Comparison of ENCODE assay signal across 8 cellular contexts in the genomic region with DNA sequence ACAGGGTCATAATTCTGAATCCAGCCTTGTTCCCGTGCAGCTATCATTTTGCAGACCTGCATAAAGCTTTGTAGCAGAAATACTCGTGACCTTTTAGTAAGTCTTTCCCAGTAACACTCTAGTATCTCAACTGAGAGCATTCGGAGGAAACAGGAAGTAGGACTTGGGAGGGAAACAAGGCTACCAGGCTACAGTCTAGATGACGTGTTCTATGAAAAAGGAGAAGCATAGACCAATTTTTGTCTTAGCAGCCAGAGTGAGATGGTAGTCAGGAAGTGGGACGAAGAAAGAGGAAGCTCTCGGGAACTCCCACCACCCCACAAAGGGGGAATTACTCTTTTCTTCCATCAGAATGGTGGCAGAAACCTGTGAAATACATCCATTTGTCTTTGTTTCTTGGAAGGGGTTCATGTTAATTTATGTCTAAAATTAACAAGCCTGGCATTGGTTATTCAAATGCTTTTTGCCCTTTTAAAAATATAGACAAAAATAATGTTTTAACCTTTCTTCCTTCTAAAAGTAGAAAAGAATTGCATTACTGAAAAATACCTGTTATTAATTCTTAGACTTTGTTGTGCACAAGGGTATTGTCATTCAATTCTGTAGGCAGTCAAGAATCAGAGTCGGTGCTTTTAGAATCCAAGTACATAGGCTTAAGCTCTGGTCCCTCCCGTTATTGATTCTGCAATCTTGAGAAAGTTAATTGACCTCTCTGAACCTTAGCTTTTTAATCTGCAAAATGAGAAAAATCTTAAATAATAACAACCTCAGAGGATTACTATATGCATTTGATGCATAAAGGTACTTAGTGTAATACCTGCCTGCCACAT. TPM values are rescaled to one million over a fixed set of nuclear protein-coding genes. Genes with fewer than 3 reads are reported as not detected.
DNase-seq lines count a peak whose midpoint lies in the region; ATAC-seq, FAIRE-seq and TF ChIP-seq lines count a peak whose summit lies in the region.

No MANE protein-coding gene starts in this region.

- H2AFZ ChIP-seq in Karpas-422 (ENCODE audit: low read length) (peak overlapping the region; percentile 17; the same call in 1 of the 2 replicates), endothelial cell of umbilical vein (ENCODE audit: low read depth, low read length) (peak overlapping the region; percentile 98)

- no peaks in the 10 kb centered on the region for H3K9me1 ChIP-seq in endothelial cell of umbilical vein (replicated peaks; ENCODE audit: control insufficient read depth, extremely low read depth, insufficient read depth, low read length)

- H3K9me3 ChIP-seq in Karpas-422 (ENCODE audit: low read length) (no peaks in the 10 kb centered on the region), endothelial cell of umbilical vein (replicated peaks; ENCODE audit: control insufficient read depth, insufficient read depth, low read length) (no peaks in the 10 kb centered on the region), skeletal muscle tissue (ENCODE audit: control insufficient read depth in 3 of 3, low read length in 3 of 3) (no peaks in the 10 kb centered on the region), prostate gland (no peaks in the 10 kb centered on the region)

- no peaks in the 10 kb centered on the region for H3K9me3 Mint-ChIP-seq in nephron progenitor cell

- peak; percentile 82 for FAIRE-seq in GM12891 (lab: Jason Lieb, UNC)
- peak; percentile 78 for FAIRE-seq in endothelial cell of umbilical vein (lab: Jason Lieb, UNC)

- POLR2A ChIA-PET in endothelial cell of umbilical vein (lab: Charles Lee), result no interaction called here

- TF ChIP-seq POLR2A in GM12891 (IDR thresholded peaks at IDR 0.05; ENCODE audit: low read depth, low read length) (no peak), endothelial cell of umbilical vein (IDR thresholded peaks at IDR 0.05; ENCODE audit: low read depth, low read length) (no peak), prostate gland (IDR thresholded peaks at IDR 0.05) (no peak)

- H3K9ac ChIP-seq in Karpas-422 (ENCODE audit: low read length) (no peak overlapping the region), endothelial cell of umbilical vein (replicated peaks; ENCODE audit: extremely low read depth, insufficient read depth, low read length) (no peak overlapping the region), skeletal muscle tissue (ENCODE audit: low read depth in 1 of 3, low read length in 3 of 3) (no peak overlapping the region)

- no peaks in the 10 kb centered on the region for H3K36me3 ChIP-seq in Karpas-422 (ENCODE audit: insufficient read depth, low read length)
- no peaks in the 10 kb centered on the region for H3K36me3 ChIP-seq in endothelial cell of umbilical vein (ENCODE audit: control insufficient read depth in 2 of 2, extremely low read depth in 1 of 2, insufficient read depth in 2 of 2, low read length in 2 of 2)
- H3K36me3 ChIP-seq in skeletal muscle tissue (ENCODE audit: control insufficient read depth in 3 of 3, insufficient read depth in 3 of 3, low read length in 3 of 3), result no peaks in the 10 kb centered on the region
- H3K36me3 ChIP-seq in prostate gland, result no peaks in the 10 kb centered on the region

- dilution Hi-C loops in endothelial cell of umbilical vein (cut with MboI; ENCODE audit: extremely low pct_ligation_motif_present, low sequenced_read_pairs), result no loop called here

- TF ChIP-seq CTCF in endothelial cell of umbilical vein (IDR thresholded peaks at IDR 0.05; ENCODE audit: extremely low read depth in 1 of 2, insufficient read depth in 1 of 2, low read depth in 1 of 2, low read length in 2 of 2) (no peak), prostate gland (IDR thresholded peaks at IDR 0.05) (no peak), nephron progenitor cell (IDR thresholded peaks at IDR 0.05) (no peak)

- H3K4me3 ChIP-seq in Karpas-422 (ENCODE audit: low read length), result no peak overlapping the region
- H3K4me3 ChIP-seq in endothelial cell of umbilical vein (replicated peaks in 1 of 3; ENCODE audit: insufficient read depth in 1 of 3, low read depth in 1 of 3, low read length in 3 of 3), result no peak overlapping the region
- no peak overlapping the region for H3K4me3 ChIP-seq in skeletal muscle tissue (ENCODE audit: low read length in 3 of 3)
- no peak overlapping the region for H3K4me3 ChIP-seq in prostate gland

- no peak overlapping the region for H3K27ac Mint-ChIP-seq in nephron progenitor cell

- H3K4me3 Mint-ChIP-seq in nephron progenitor cell, result no peak overlapping the region

- H3K27ac ChIP-seq in Karpas-422 (ENCODE audit: low read length) (no peak overlapping the region), endothelial cell of umbilical vein (ENCODE audit: insufficient read depth, low read depth, low read length) (peak overlapping the region; percentile 13), skeletal muscle tissue (ENCODE audit: low read depth, low read length) (peak overlapping the region; percentile 43), prostate gland (no peak overlapping the region)

- BruUV-seq in endothelial cell of umbilical vein (replicated peaks; lab: Mats Ljungman, UMichigan), result no TSS peak

- peaks cover 24% of the 10 kb centered on the region for H3K4me1 Mint-ChIP-seq in nephron progenitor cell

- intact Hi-C loops in endothelial cell of umbilical vein (cut with micrococcal nuclease) (no loop called here), prostate gland (cut with DNase I) (no loop called here)

- WGBS in prostate gland, result 76% methylated on average over 8 of the region's 8 CpGs

- no peaks in the 10 kb centered on the region for H3K36me3 Mint-ChIP-seq in nephron progenitor cell (ENCODE audit: low read depth)

- H3K27me3 ChIP-seq in Karpas-422 (ENCODE audit: low read length), result no peaks in the 10 kb centered on the region
- H3K27me3 ChIP-seq in endothelial cell of umbilical vein (ENCODE audit: control insufficient read depth in 2 of 2, insufficient read depth in 2 of 2, low read length in 2 of 2), result no peaks in the 10 kb centered on the region
- H3K27me3 ChIP-seq in skeletal muscle tissue (ENCODE audit: control insufficient read depth in 3 of 3, insufficient read depth in 3 of 3, low read length in 3 of 3), result no peaks in the 10 kb centered on the region
- H3K27me3 ChIP-seq in prostate gland (replicated peaks; ENCODE audit: insufficient read depth), result no peaks in the 10 kb centered on the region

- H4K20me1 ChIP-seq in Karpas-422 (ENCODE audit: insufficient read depth, low read depth, low read length), result no peaks in the 10 kb centered on the region
- no peaks in the 10 kb centered on the region for H4K20me1 ChIP-seq in endothelial cell of umbilical vein (replicated peaks; ENCODE audit: control insufficient read depth, extremely low read depth, insufficient read depth, low read length)

- peak; percentile 74 for ATAC-seq in GM21737 (IDR thresholded peaks at IDR 0.05; ENCODE audit: unreplicated experiment)

- peak overlapping the region; percentile 44 for H3K4me2 ChIP-seq in Karpas-422 (ENCODE audit: low read depth, low read length, poor library complexity, severe bottlenecking)
- peak overlapping the region; percentile 5 for H3K4me2 ChIP-seq in endothelial cell of umbilical vein (ENCODE audit: insufficient read depth, low read length)

- in situ Hi-C loops in G401 (cut with HindIII; ENCODE audit: low sequenced_read_pairs), result no loop called here

- peaks cover 6% of the 10 kb centered on the region for H3K4me1 ChIP-seq in Karpas-422 (ENCODE audit: low read length)
- peaks cover 16% of the 10 kb centered on the region for H3K4me1 ChIP-seq in endothelial cell of umbilical vein (ENCODE audit: control insufficient read depth, extremely low read depth, insufficient read depth, low read length)
- no peaks in the 10 kb centered on the region for H3K4me1 ChIP-seq in skeletal muscle tissue (ENCODE audit: control insufficient read depth in 3 of 3, insufficient read depth in 3 of 3, low read length in 3 of 3)
- H3K4me1 ChIP-seq in prostate gland (replicated peaks), result no peaks in the 10 kb centered on the region

- no peaks in the 10 kb centered on the region for H3K27me3 Mint-ChIP-seq in nephron progenitor cell (ENCODE audit: low read depth, poor library complexity)

- CTCF ChIA-PET in endothelial cell of umbilical vein (lab: Charles Lee), result interaction anchor here (1.2 to 1.4 kb wide), 3 partner anchors 21 to 33 kb away, joined by 3 to 4 read pairs (median 3); no protein-coding TSS in a partner anchor

- no peak for DNase-seq in GM12891 (ENCODE audit: insufficient read length, low spot score)
- peak; percentile 70 for DNase-seq in Karpas-422
- peak; percentile 66 for DNase-seq in endothelial cell of umbilical vein (ENCODE audit: low read depth, low spot score)
- no peak for DNase-seq in prostate gland (ENCODE audit: low spot score)
- no peak for DNase-seq in nephron progenitor cell
- DNase-seq in G401 (ENCODE audit: low spot score), result no peak

- no peaks in the 10 kb centered on the region for H3K9me2 ChIP-seq in Karpas-422 (replicated peaks; ENCODE audit: insufficient read depth, low read length)

- no peaks in the 10 kb centered on the region for H3K79me2 ChIP-seq in Karpas-422 (ENCODE audit: low read length)
- no peaks in the 10 kb centered on the region for H3K79me2 ChIP-seq in endothelial cell of umbilical vein (ENCODE audit: control insufficient read depth, insufficient read depth, low read length)

RNA-seq across cellular contexts. Expression of a gene that starts 1.6 kb away (rescaled TPM):
- polyA plus RNA-seq in GM12891 (2012; ENCODE audit: low read depth, missing spikeins), result not detected
- not detected in 2 replicates for total RNA-seq in Karpas-422 (2014; rRNA removed; shearing (Covaris generic); ENCODE audit: low replicate concordance)
- not detected in 2 replicates for total RNA-seq in endothelial cell of umbilical vein
- not detected in 2 replicates for polyA plus RNA-seq in endothelial cell of umbilical vein
- not detected in 2 replicates for polyA plus RNA-seq in endothelial cell of umbilical vein (2011; cell fraction: cytosol; rRNA removed)
- 0.04 TPM in 1 of 2 replicates, not detected in the other for polyA plus RNA-seq in endothelial cell of umbilical vein (2011; cell fraction: nucleus; rRNA removed)
- polyA plus RNA-seq in endothelial cell of umbilical vein (2012), result not detected in 2 replicates
- polyA minus RNA-seq in endothelial cell of umbilical vein, result not detected in 2 replicates
- not detected for polyA minus RNA-seq in endothelial cell of umbilical vein (2011; cell fraction: cytosol; rRNA and poly(A)+ RNA removed)
- polyA minus RNA-seq in endothelial cell of umbilical vein (2011; cell fraction: nucleus; rRNA and poly(A)+ RNA removed), result not detected in 2 replicates
- total RNA-seq in skeletal muscle tissue, result 0.52 TPM
- not detected for total RNA-seq in prostate gland
- total RNA-seq in G401 (2014; rRNA removed; shearing (Covaris generic)), result 0.03 TPM in 1 of 2 replicates, not detected in the other

RNA-seq across cellular contexts. Expression of a gene that starts 57.9 kb away (rescaled TPM):
- not detected for polyA plus RNA-seq in GM12891 (2012; ENCODE audit: low read depth, missing spikeins)
- not detected in 2 replicates for total RNA-seq in Karpas-422 (2014; rRNA removed; shearing (Covaris generic); ENCODE audit: low replicate concordance)
- 0.27 and 1.0 TPM in 2 replicates for total RNA-seq in endothelial cell of umbilical vein
- polyA plus RNA-seq in endothelial cell of umbilical vein, result 0.32 and 0.62 TPM in 2 replicates
- 0.31 and 0.32 TPM in 2 replicates for polyA plus RNA-seq in endothelial cell of umbilical vein (2011; cell fraction: cytosol; rRNA removed)
- polyA plus RNA-seq in endothelial cell of umbilical vein (2011; cell fraction: nucleus; rRNA removed), result 3.2 and 7.8 TPM in 2 replicates
- 1.7 and 3.8 TPM in 2 replicates for polyA plus RNA-seq in endothelial cell of umbilical vein (2012)
- not detected in 2 replicates for polyA minus RNA-seq in endothelial cell of umbilical vein
- polyA minus RNA-seq in endothelial cell of umbilical vein (2011; cell fraction: cytosol; rRNA and poly(A)+ RNA removed), result not detected
- 0.24 and 1.3 TPM in 2 replicates for polyA minus RNA-seq in endothelial cell of umbilical vein (2011; cell fraction: nucleus; rRNA and poly(A)+ RNA removed)
- 1.6 TPM for total RNA-seq in skeletal muscle tissue
- total RNA-seq in prostate gland, result not detected
- not detected in 2 replicates for total RNA-seq in G401 (2014; rRNA removed; shearing (Covaris generic))

Comparison
In these comparisons a context has a peak if more than half of its experiments do, and no peak if none do; other contexts are left out.
1. DNase-seq: peak in Karpas-422 (single experiment) and endothelial cell of umbilical vein (single experiment); none in GM12891 (single experiment), prostate gland (single experiment), nephron progenitor cell (single experiment) and G401 (single experiment).
2. H3K27ac ChIP-seq: peak in endothelial cell of umbilical vein (single experiment) and skeletal muscle tissue (single experiment); none in Karpas-422 (single experiment) and prostate gland (0 of 2).